In genomic region chr9:109156705-109157104, GRCh38 we compare ENCODE assay signal across 33 cellular contexts. TPM values are rescaled to one million over a fixed set of nuclear protein-coding genes. Genes with fewer than 3 reads are reported as not detected.
"Had no signal": no experiment of that assay in that cellular context is flagged by ENCODE, and none has a peak within 500 bp of the region (broad histone marks: within the 10 kb centered on the region; RNA-seq: fewer than 3 reads in every experiment).

No MANE protein-coding gene starts in this region.

- H3K27ac ChIP-seq: brain microvascular endothelial cell, epithelial cell of prostate, foreskin keratinocyte, gastrocnemius medialis, heart left ventricle, WERI-Rb-1 had no signal

- H3K36me3 ChIP-seq: brain microvascular endothelial cell, gastrocnemius medialis, heart left ventricle, WERI-Rb-1 had no signal

- ATAC-seq: activated CD4-positive, CD25-positive, alpha-beta regulatory T cell treated with anti-CD3 and anti-CD28 coated beads, Interleukin-2, amount 50 U/mL, for 24 hours; activated CD8-positive, alpha-beta T cell treated with anti-CD3 and anti-CD28 coated beads for 36 hours; activated T-cell treated with anti-CD3 and anti-CD28 coated beads, Interleukin-2, amount 50 U/mL, for 4 hours; activated T-helper 17 cell treated with anti-CD3 and anti-CD28 coated beads, Interleukin-2, amount 50 U/mL, for 72 hours; esophagus mucosa; foreskin keratinocyte; gastrocnemius medialis; heart left ventricle had no signal

- H3K9me3 ChIP-seq: gastrocnemius medialis had no signal

- H3K4me1 Mint-ChIP-seq: activated B cell treated with CpG ODN at 0.5 μM for 24 hours; activated T-helper 17 cell treated with anti-CD3 and anti-CD28 coated beads, Interleukin-2, amount 50 U/mL, for 72 hours had no signal

- H3K4me3 Mint-ChIP-seq: activated B cell treated with CpG ODN at 0.5 μM for 24 hours; activated CD8-positive, alpha-beta T cell treated with anti-CD3 and anti-CD28 coated beads for 36 hours; activated naive CD8-positive, alpha-beta T cell; activated T-cell treated with anti-CD3 and anti-CD28 coated beads, Interleukin-2, amount 50 U/mL, for 4 hours; activated T-helper 17 cell treated with anti-CD3 and anti-CD28 coated beads, Interleukin-2, amount 50 U/mL, for 72 hours had no signal

- H3K27me3 ChIP-seq: brain microvascular endothelial cell, gastrocnemius medialis had no signal

- H3K4me3 ChIP-seq: gastrocnemius medialis, heart left ventricle had no signal

- DNase-seq: activated B cell treated with CpG ODN at 0.5 μM for 24 hours; activated CD4-positive, alpha-beta T cell treated with anti-CD3 and anti-CD28 coated beads for 48 hours; activated CD4-positive, alpha-beta T cell treated with anti-CD3 and anti-CD28 coated beads, Interleukin-2, amount 50 U/mL, for 1 hour; activated CD4-positive, alpha-beta T cell treated with anti-CD3 and anti-CD28 coated beads, Interleukin-2, amount 50 U/mL, for 48 hours; activated CD8-positive, alpha-beta memory T cell treated with anti-CD3 and anti-CD28 coated beads for 24 hours; activated CD8-positive, alpha-beta T cell treated with anti-CD3 and anti-CD28 coated beads for 36 hours; activated effector memory CD4-positive, alpha-beta T cell treated with Interleukin-2 at 50 U/mL for 16 hours; activated gamma-delta T cell treated with Interleukin-2 at 50 U/mL for 16 hours; activated naive CD4-positive, alpha-beta T cell treated with anti-CD3 and anti-CD28 coated beads, Interleukin-2, amount 50 U/mL, for 16 hours; activated naive CD4-positive, alpha-beta T cell treated with Interleukin-2 at 50 U/mL for 16 hours; activated T-cell treated with anti-CD3 and anti-CD28 coated beads, Interleukin-2, amount 50 U/mL, for 4 hours; amniotic stem cell; anterior cingulate cortex; brain microvascular endothelial cell; caudate nucleus; cortex of kidney; dermis blood vessel endothelial cell; effector CD8-positive, alpha-beta T cell; foreskin keratinocyte; gastrocnemius medialis; glutamatergic neuron; heart left ventricle; hypothalamus; T-helper 1 cell; T-helper 2 cell; WERI-Rb-1 had no signal

- H3K4me1 ChIP-seq: foreskin keratinocyte, gastrocnemius medialis, heart left ventricle had no signal

- H3K27ac Mint-ChIP-seq: activated B cell treated with CpG ODN at 0.5 μM for 24 hours; activated CD8-positive, alpha-beta T cell treated with anti-CD3 and anti-CD28 coated beads for 36 hours; activated naive CD8-positive, alpha-beta T cell; activated T-helper 17 cell treated with anti-CD3 and anti-CD28 coated beads, Interleukin-2, amount 50 U/mL, for 72 hours had no signal

RNA-seq across cellular contexts. Expression of gene FRRS1L, which starts 10.3 kb away (rescaled TPM):
- total RNA-seq: activated B cell treated with CpG ODN at 0.5 μM for 24 hours; activated CD8-positive, alpha-beta T cell treated with anti-CD3 and anti-CD28 coated beads for 36 hours; activated T-helper 17 cell treated with anti-CD3 and anti-CD28 coated beads, Interleukin-2, amount 50 U/mL, for 72 hours; bronchial epithelial cell; endothelial cell of umbilical vein; esophagus mucosa had no signal
- polyA plus RNA-seq: endothelial cell of umbilical vein had no signal
